20 cellular contexts compared by ENCODE assay signal in the genomic region with DNA sequence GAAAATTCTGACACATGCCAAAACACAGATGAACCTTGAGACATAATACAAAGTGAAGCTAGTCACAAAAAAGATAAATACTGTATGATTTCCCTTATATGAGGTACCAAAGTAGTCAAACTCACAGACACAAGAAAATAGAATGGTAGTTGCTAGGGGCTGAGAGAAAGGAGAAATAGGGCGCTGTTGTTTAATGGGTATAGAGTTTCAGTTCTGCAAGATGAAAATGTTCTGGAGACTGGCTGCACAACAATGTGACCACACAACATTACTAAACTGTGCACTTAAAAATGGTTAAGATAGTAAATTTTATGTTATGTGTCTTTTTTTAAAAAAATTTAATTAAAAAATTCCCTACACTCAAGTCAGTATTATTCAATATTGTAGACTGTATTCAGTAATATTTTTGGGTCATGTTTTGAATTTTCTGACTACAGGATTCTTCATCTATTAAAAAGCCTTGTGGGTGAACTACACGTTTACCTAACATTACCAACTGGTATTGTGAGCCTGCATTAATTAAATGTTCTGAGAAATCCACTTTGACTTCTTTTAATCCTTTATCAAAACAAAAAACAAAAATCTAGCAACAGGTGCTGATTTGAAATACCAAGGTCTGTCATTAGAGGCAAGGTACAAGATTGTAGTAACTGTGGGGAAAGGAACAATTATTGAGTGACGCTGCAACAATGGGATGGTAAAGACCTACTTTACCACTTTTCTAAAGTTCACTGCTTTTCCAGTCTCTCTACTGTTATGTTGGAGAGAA.
DNase-seq lines count a peak whose midpoint lies in the region; ATAC-seq, FAIRE-seq and TF ChIP-seq lines count a peak whose summit lies in the region.
"Had no signal": no experiment of that assay in that cellular context is flagged by ENCODE, and none has a peak within 500 bp of the region (broad histone marks: within the 10 kb centered on the region; RNA-seq: fewer than 3 reads in every experiment).

No MANE protein-coding gene starts in this region.

- intact Hi-C loops in gastrocnemius medialis (cut with DNase I; ENCODE audit: low total_unique reads), result no loop called here

- peak; percentile 31 for FAIRE-seq in GM19239 (lab: Jason Lieb, UNC)
- FAIRE-seq: RCC 7860 had no signal

- peaks cover 15 to 32% of the 10 kb centered on the region in 2 donors for H3K4me1 ChIP-seq in gastrocnemius medialis

- H3K36me3 ChIP-seq in gastrocnemius medialis, result no peaks in the 10 kb centered on the region

- H3K9me3 ChIP-seq in gastrocnemius medialis, result no peaks in the 10 kb centered on the region

- DNase-seq in GM19239 (ENCODE audit: insufficient read length, low spot score), result no peak
- peak; percentile 87 for DNase-seq in MV-4-11 (lab: John Stamatoyannopoulos, UW)
- DNase-seq in SIG-M5 treated with dmso at 0.1 percent for 504 hours (lab: John Stamatoyannopoulos, UW; ENCODE audit: unreplicated experiment), result peak; percentile 86
- no peak for DNase-seq in gastrocnemius medialis
- no peak for DNase-seq in D341Med (ENCODE audit: low spot score)
- DNase-seq in GM10266 (ENCODE audit: extremely low spot score), result no peak
- no peak for DNase-seq in iPS-NIHi7 (ENCODE audit: extremely low spot score)
- DNase-seq: ACHN; AML-193; CD4-positive, alpha-beta T cell; DMS53; GM23248; HCEC 1CT; MM.1S; NCI-H1417; NCI-H187 treated with DMSO at 0.1 percent for 48 hours; NCI-H446; SHP77 had no signal

- no peak overlapping the region for H3K4me3 ChIP-seq in gastrocnemius medialis
- H3K4me3 ChIP-seq: GM23248 had no signal

- in situ Hi-C loops in gastrocnemius medialis (cut with MboI; ENCODE audit: low sequenced_read_pairs in 4 of 4), result no loop called here

- H3K27ac ChIP-seq in gastrocnemius medialis, result no peak overlapping the region
- H3K27ac ChIP-seq: GM23248 had no signal

- no peaks in the 10 kb centered on the region for H3K27me3 ChIP-seq in gastrocnemius medialis

- no peak for TF ChIP-seq POLR2A in gastrocnemius medialis (IDR thresholded peaks at IDR 0.05)

- TF ChIP-seq CTCF in gastrocnemius medialis (IDR thresholded peaks at IDR 0.05 in 4 of 5, conservative IDR thresholded peaks at IDR 0.05 in 1 of 5), result no peak
- no peak for TF ChIP-seq CTCF in GM10266 (IDR thresholded peaks at IDR 0.05; ENCODE audit: control insufficient read depth, insufficient read depth, low read depth, missing control alignments)

- ATAC-seq in gastrocnemius medialis, result peak; percentile 33 to 42
- no peak for ATAC-seq in GM21515 (IDR thresholded peaks at IDR 0.05; ENCODE audit: unreplicated experiment)

Comparison
In these comparisons a context has a peak if more than half of its experiments do, and no peak if none do; other contexts are left out.
1. DNase-seq: peak in MV-4-11 (single experiment) and SIG-M5 treated with dmso at 0.1 percent for 504 hours (single experiment); none in GM19239 (single experiment), gastrocnemius medialis (0 of 2), D341Med (single experiment), GM10266 (single experiment) and iPS-NIHi7 (single experiment).